In the genomic region with DNA sequence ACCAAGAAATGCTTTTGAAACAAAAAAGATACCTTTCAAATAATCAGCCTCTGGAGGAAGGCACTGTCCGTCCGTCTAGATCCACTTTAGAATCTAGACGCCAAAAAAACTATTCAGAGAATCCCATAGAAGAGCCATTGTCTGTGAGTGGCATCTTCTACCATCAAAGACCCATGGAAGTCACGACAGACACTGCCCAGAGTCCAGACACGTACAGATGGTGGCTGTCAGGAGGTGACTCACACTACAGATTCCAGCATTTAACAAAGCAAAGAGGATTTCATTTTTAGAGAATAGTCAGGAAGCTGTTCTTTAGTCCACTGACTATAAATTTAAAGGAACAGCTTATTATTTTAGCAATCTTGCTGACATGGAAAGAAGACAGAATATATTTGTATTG, we compare ENCODE assay signal across 22 cellular contexts. TPM values are rescaled to one million over a fixed set of nuclear protein-coding genes. Genes with fewer than 3 reads are reported as not detected.
DNase-seq lines count a peak whose midpoint lies in the region; ATAC-seq and TF ChIP-seq lines count a peak whose summit lies in the region.
"Had no signal": no experiment of that assay in that cellular context is flagged by ENCODE, and none has a peak within 500 bp of the region (broad histone marks: within the 10 kb centered on the region; RNA-seq: fewer than 3 reads in every experiment).

No MANE protein-coding gene starts in this region.

- H3K4me2 ChIP-seq in osteoblast (ENCODE audit: insufficient read depth, low read length) = peak overlapping the region; percentile 56

- H3K27ac ChIP-seq in RWPE2 (ENCODE audit: poor library complexity, severe bottlenecking) (no peak overlapping the region), osteoblast (ENCODE audit: low read depth, low read length) (no peak overlapping the region)
- H3K27ac ChIP-seq: left ventricle myocardium inferior, skin epidermis, uterus had no signal

- H3K36me3 ChIP-seq in RWPE2 (ENCODE audit: low read depth) (no peaks in the 10 kb centered on the region), osteoblast (ENCODE audit: insufficient read depth, low read length) (no peaks in the 10 kb centered on the region)
- H3K36me3 ChIP-seq: uterus had no signal

- H3K4me1 ChIP-seq in RWPE2 (ENCODE audit: insufficient read depth, poor library complexity, severe bottlenecking) (no peaks in the 10 kb centered on the region), osteoblast (ENCODE audit: insufficient read depth, low read length) (peaks cover 10% of the 10 kb centered on the region)
- H3K4me1 ChIP-seq: uterus had no signal

- DNase-seq in ELR (ENCODE audit: low read depth) (peak; percentile 41), RWPE2 (ENCODE audit: low spot score) (no peak), fibroblast of mammary gland (ENCODE audit: low read depth) (peak; percentile 22), osteoblast (ENCODE audit: insufficient read length, low spot score, missing footprints) (no peak), DMS 273 treated with DMSO at 0.1 percent for 48 hours (lab: John Stamatoyannopoulos, UW) (no peak), NAMALWA (ENCODE audit: low spot score) (no peak), HK-2 (ENCODE audit: unreplicated experiment) (no peak)
- DNase-seq: activated CD4-positive, alpha-beta T cell treated with anti-CD3 and anti-CD28 coated beads, Interleukin-2, amount 50 U/mL, for 4 hours; activated naive CD4-positive, alpha-beta T cell; anterior cingulate cortex; Caco-2; GDM1; Kasumi-1; left ventricle myocardium inferior; naive thymus-derived CD8-positive, alpha-beta T cell; stimulated activated CD4-positive, alpha-beta T cell treated with anti-CD3 and anti-CD28 coated beads, Interleukin-4, amount 100 ng/mL, for 1 hour; uterus had no signal

- ATAC-seq in RWPE2 (ENCODE audit: low read depth) = peak; percentile 56; the same call in 1 of the 3 replicates
- ATAC-seq in GM21423 (IDR thresholded peaks at IDR 0.05; ENCODE audit: unreplicated experiment) = no peak
- ATAC-seq: naive thymus-derived CD8-positive, alpha-beta T cell; Panc1 had no signal

- H3K27me3 ChIP-seq in RWPE2 (ENCODE audit: insufficient read depth, poor library complexity, severe bottlenecking) (no peaks in the 10 kb centered on the region), osteoblast (ENCODE audit: insufficient read depth, low read length) (no peaks in the 10 kb centered on the region)
- H3K27me3 ChIP-seq: uterus had no signal

- H4K20me1 ChIP-seq in osteoblast (ENCODE audit: insufficient read depth, low read length) = no peaks in the 10 kb centered on the region

- H3K9me3 ChIP-seq in RWPE2 (ENCODE audit: severe bottlenecking) = no peaks in the 10 kb centered on the region
- H3K9me3 ChIP-seq in osteoblast (ENCODE audit: low read depth, low read length) = no peaks in the 10 kb centered on the region
- H3K9me3 ChIP-seq: Caco-2, left ventricle myocardium inferior, uterus had no signal

- H3K4me3 ChIP-seq in RWPE2 (ENCODE audit: severe bottlenecking) = no peak overlapping the region
- H3K4me3 ChIP-seq in fibroblast of mammary gland (ENCODE audit: control insufficient read depth, low read depth, low read length) = no peak overlapping the region
- H3K4me3 ChIP-seq in osteoblast (ENCODE audit: insufficient read depth, low read length) = peak overlapping the region; percentile 4
- H3K4me3 ChIP-seq: left ventricle myocardium inferior, skin epidermis, uterus had no signal

- peak overlapping the region; percentile 3 for H2AFZ ChIP-seq in osteoblast (ENCODE audit: low read length)

- H3K79me2 ChIP-seq in osteoblast (ENCODE audit: insufficient read depth, low read length) = no peaks in the 10 kb centered on the region

- TF ChIP-seq CTCF in RWPE2 (IDR thresholded peaks at IDR 0.05; ENCODE audit: poor library complexity, severe bottlenecking) (no peak), fibroblast of mammary gland (conservative IDR thresholded peaks at IDR 0.05; ENCODE audit: control insufficient read depth, insufficient read depth, low read depth, low read length) (no peak), osteoblast (IDR thresholded peaks at IDR 0.05; ENCODE audit: extremely low read depth, low read depth, low read length) (no peak)

RNA-seq across cellular contexts. Expression of gene C1QL3, which starts 11.7 kb away (rescaled TPM):
- total RNA-seq in osteoblast = not detected in 2 replicates
- total RNA-seq: B cell; Caco-2; left ventricle myocardium inferior; naive thymus-derived CD8-positive, alpha-beta T cell; posterior vena cava; uterus had no signal

Comparison
In these comparisons a context has a peak if more than half of its experiments do, and no peak if none do; other contexts are left out.
1. DNase-seq: peak in ELR (single experiment) and fibroblast of mammary gland (single experiment); none in RWPE2 (single experiment), osteoblast (single experiment), DMS 273 treated with DMSO at 0.1 percent for 48 hours (single experiment), NAMALWA (single experiment) and HK-2 (single experiment).